In the genomic region with DNA sequence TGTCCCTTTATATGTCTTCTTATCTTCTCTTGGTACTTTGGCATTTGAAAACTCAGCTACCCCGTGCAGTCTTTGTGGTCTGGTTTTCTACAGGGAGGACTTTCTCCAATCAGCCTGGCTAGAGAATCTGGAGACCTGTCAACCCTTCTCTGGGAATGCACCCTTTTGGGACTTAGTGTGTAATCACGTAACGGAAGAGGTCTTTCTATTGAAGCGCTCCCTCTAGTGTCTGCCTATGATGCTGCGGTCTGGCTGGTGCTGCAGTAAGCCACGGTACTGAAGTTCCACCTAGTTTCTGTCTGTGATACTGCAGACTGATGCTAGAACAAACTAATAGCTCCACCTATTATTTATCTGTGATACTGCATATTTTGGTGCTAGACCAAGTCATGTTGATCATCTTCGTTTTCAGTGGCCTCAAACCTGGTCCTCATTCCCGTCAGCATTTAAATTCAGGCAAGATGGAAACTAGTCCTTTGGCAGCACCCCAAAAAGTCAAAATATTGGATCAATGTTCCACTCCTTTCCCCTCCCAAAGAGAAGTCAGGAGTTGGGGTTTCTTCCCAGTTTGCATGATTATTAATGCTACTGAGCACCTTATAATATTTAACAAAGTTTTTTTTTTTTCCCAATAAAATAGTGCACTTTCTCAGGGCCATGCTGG, we compare ENCODE assay signal across 8 cellular contexts. TPM values are rescaled to one million over a fixed set of nuclear protein-coding genes. Genes with fewer than 3 reads are reported as not detected.
DNase-seq lines count a peak whose midpoint lies in the region; ATAC-seq, FAIRE-seq and TF ChIP-seq lines count a peak whose summit lies in the region.

No MANE protein-coding gene starts in this region.

- H3K27me3 ChIP-seq in body of pancreas (no peaks in the 10 kb centered on the region), iPS DF 6.9 (ENCODE audit: control insufficient read depth, insufficient read depth, low read length) (no peaks in the 10 kb centered on the region)

- 1% methylated on average over 8 of the region's 8 CpGs for WGBS in body of pancreas, 2 donors
- WGBS in iPS DF 6.9 (ENCODE audit: insufficient coverage, insufficient read length): no CpG with 5 or more reads among the region's 8 CpGs

- no peaks in the 10 kb centered on the region for H3K36me3 ChIP-seq in body of pancreas (replicated peaks in 1 of 2; ENCODE audit: insufficient read depth in 1 of 2, low read depth in 2 of 2)
- no peaks in the 10 kb centered on the region for H3K36me3 ChIP-seq in iPS DF 6.9 (ENCODE audit: control insufficient read depth, insufficient read depth, low read length)

- DNase-seq in AG08395 (ENCODE audit: low spot score) (peak; percentile 93), NCI-H2107 treated with DMSO at 0.1 percent for 48 hours (lab: John Stamatoyannopoulos, UW; ENCODE audit: unreplicated experiment) (peak; percentile 88), body of pancreas (peak; percentile 79 to 89 (median 82)), iPS DF 6.9 (ENCODE audit: low read depth, low spot score) (peak; percentile 70)
- DNase-seq in stimulated activated CD4-positive, alpha-beta T cell treated with anti-CD3 and anti-CD28 coated beads, Interleukin-15, amount 100 ng/mL, for 24 hours: peak; percentile 79

- intact Hi-C loops in body of pancreas (cut with DNase I): no loop called here

- H3K4me1 ChIP-seq in body of pancreas (no peaks in the 10 kb centered on the region), iPS DF 6.9 (ENCODE audit: control insufficient read depth, insufficient read depth, low read length) (no peaks in the 10 kb centered on the region)

- peak; percentile 88 for FAIRE-seq in TTC549 (lab: Jason Lieb, UNC)

- peak; percentile 82 to 100 (median 97) for TF ChIP-seq CTCF in body of pancreas (IDR thresholded peaks at IDR 0.05)

- H3K27ac ChIP-seq in body of pancreas (no peak overlapping the region), iPS DF 6.9 (ENCODE audit: low read length) (no peak overlapping the region)

- no peak for TF ChIP-seq POLR2A in body of pancreas (IDR thresholded peaks at IDR 0.05)

- H3K4me3 ChIP-seq in body of pancreas: no peak overlapping the region
- no peak overlapping the region for H3K4me3 ChIP-seq in iPS DF 6.9 (ENCODE audit: low read length)

- peak; percentile 94 for ATAC-seq in GM18870 (IDR thresholded peaks at IDR 0.05; ENCODE audit: unreplicated experiment)
- peak; percentile 92 for ATAC-seq in HG03097 (IDR thresholded peaks at IDR 0.05; ENCODE audit: low FRiP score, unreplicated experiment)
- peak; percentile 98 for ATAC-seq in body of pancreas

- H3K9me3 ChIP-seq in body of pancreas (no peaks in the 10 kb centered on the region), iPS DF 6.9 (ENCODE audit: control insufficient read depth, insufficient read depth, low read length) (no peaks in the 10 kb centered on the region)

RNA-seq across cellular contexts. Expression of a gene that starts 12.5 kb away (rescaled TPM):
- total RNA-seq in body of pancreas: 1 to 10 TPM in 1 of 2 donors, under 1 TPM in 1; 0.33 to 2.3 TPM

RNA-seq across cellular contexts. Expression of a gene that starts 37.0 kb away (rescaled TPM):
- total RNA-seq in body of pancreas: 10 to 100 TPM; 23.1 to 33.7 TPM

RNA-seq across cellular contexts. Expression of a gene that starts 53.8 kb away (rescaled TPM):
- total RNA-seq in body of pancreas: not detected
